ENCODE assay signal across 7 cellular contexts in the genomic region with DNA sequence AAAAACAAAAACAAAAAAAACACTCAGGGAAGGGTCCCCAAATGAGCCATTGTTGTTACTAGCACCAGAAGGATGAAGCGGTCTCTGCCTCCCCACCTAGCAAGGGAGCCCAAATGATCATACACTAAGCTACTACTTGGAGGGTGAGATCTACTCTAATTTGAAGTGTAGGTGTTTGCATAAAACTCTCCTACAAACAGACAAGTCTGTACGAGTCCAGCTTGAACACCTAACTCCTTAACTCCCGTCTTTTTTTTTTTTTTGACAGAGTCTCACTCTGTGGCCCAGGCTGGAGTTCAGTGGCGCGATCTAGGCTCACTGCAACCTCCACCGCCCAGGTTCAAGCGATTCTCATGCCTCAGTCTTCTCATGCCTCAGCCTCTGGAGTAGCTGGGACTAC.
"Had no signal": no experiment of that assay in that cellular context is flagged by ENCODE, and none has a peak within 500 bp of the region (broad histone marks: within the 10 kb centered on the region; RNA-seq: fewer than 3 reads in every experiment).

No MANE protein-coding gene starts in this region.

- DNase-seq: H9 had no signal

- H3K36me3 Mint-ChIP-seq: IgD-negative memory B cell had no signal

- H3K27ac Mint-ChIP-seq: GM23338, IgD-negative memory B cell had no signal

- H3K9me3 Mint-ChIP-seq: GM23338, H9 had no signal

- FAIRE-seq: H1, H54, HepG2, HTR-8/SVneo had no signal

- H3K4me3 ChIP-seq: GM23338 had no signal

- H3K4me3 Mint-ChIP-seq: GM23338, H9, IgD-negative memory B cell had no signal
